In genomic region chr22:30668306-30668655, GRCh38 we compare ENCODE assay signal across 8 cellular contexts. TPM values are rescaled to one million over a fixed set of nuclear protein-coding genes. Genes with fewer than 3 reads are reported as not detected.
DNase-seq lines count a peak whose midpoint lies in the region.

No MANE protein-coding gene starts in this region.

- H2AFZ ChIP-seq in neuronal stem cell (ENCODE audit: low read length) = peak overlapping the region; percentile 100

- no CpG with 5 or more reads among the region's 15 CpGs for WGBS in neuronal stem cell (ENCODE audit: extremely low coverage in 2 of 2, insufficient read length in 2 of 2, insufficient replicate concordance in 1 of 2), 2 donors

- peak overlapping the region; percentile 91 for H3K4me2 ChIP-seq in neuronal stem cell (ENCODE audit: insufficient read depth, low read length, poor library complexity, severe bottlenecking)

- H3K23ac ChIP-seq in neuronal stem cell (ENCODE audit: low read depth, low read length, poor library complexity) = peak overlapping the region; percentile 67

- H3K9ac ChIP-seq in neuronal stem cell (ENCODE audit: low read depth, low read length, poor library complexity) = peak overlapping the region; percentile 86

- no peak overlapping the region for H3K4ac ChIP-seq in neuronal stem cell (ENCODE audit: low read length)

- H3K27me3 ChIP-seq in effector memory CD4-positive, alpha-beta T cell (replicated peaks; ENCODE audit: control insufficient read depth, insufficient read depth, low read length, poor library complexity, severe bottlenecking) = no peaks in the 10 kb centered on the region
- H3K27me3 ChIP-seq in neuronal stem cell (ENCODE audit: control insufficient read depth in 3 of 3, insufficient read depth in 3 of 3, low read depth in 1 of 3, low read length in 3 of 3) = peaks cover 0 to 38% (median 8%) of the 10 kb centered on the region in 3 experiments

- no peaks in the 10 kb centered on the region for H3K9me3 ChIP-seq in effector memory CD4-positive, alpha-beta T cell (ENCODE audit: control insufficient read depth, low read length)
- H3K9me3 ChIP-seq in neuronal stem cell (replicated peaks in 1 of 2; ENCODE audit: control insufficient read depth in 2 of 2, insufficient read depth in 1 of 2, low read depth in 1 of 2, low read length in 2 of 2) = no peaks in the 10 kb centered on the region

- peak; percentile 17 for DNase-seq in Daoy (ENCODE audit: low read depth)
- peak; percentile 23 for DNase-seq in M059J (ENCODE audit: low read depth)
- DNase-seq in effector memory CD4-positive, alpha-beta T cell = no peak
- DNase-seq in neuronal stem cell (ENCODE audit: low spot score) = no peak
- no peak for DNase-seq in SKM-1 (lab: John Stamatoyannopoulos, UW; ENCODE audit: unreplicated experiment)
- no peak for DNase-seq in NCI-H128 (lab: John Stamatoyannopoulos, UW; ENCODE audit: unreplicated experiment)
- no peak for DNase-seq in NCI-H446 treated with DMSO at 0.1 percent for 48 hours (lab: John Stamatoyannopoulos, UW)
- DNase-seq in AG08396 (ENCODE audit: low spot score) = no peak

- H3K4me3 ChIP-seq in effector memory CD4-positive, alpha-beta T cell (ENCODE audit: insufficient read depth, low read depth, low read length, poor library complexity, severe bottlenecking) = peak overlapping the region; percentile 79
- H3K4me3 ChIP-seq in neuronal stem cell (ENCODE audit: low read length in 2 of 2) = peak overlapping the region; percentile 77 to 91

- peaks cover 7% of the 10 kb centered on the region for H3K36me3 ChIP-seq in effector memory CD4-positive, alpha-beta T cell (ENCODE audit: control insufficient read depth, insufficient read depth, low read length)
- H3K36me3 ChIP-seq in neuronal stem cell (replicated peaks in 1 of 2; ENCODE audit: control insufficient read depth in 2 of 2, insufficient read depth in 2 of 2, low read length in 2 of 2) = no peaks in the 10 kb centered on the region

- no peak overlapping the region for H2BK120ac ChIP-seq in neuronal stem cell (ENCODE audit: low read depth, low read length)

- H2BK12ac ChIP-seq in neuronal stem cell (ENCODE audit: low read length) = peak overlapping the region; percentile 63

- no peak overlapping the region for H2BK5ac ChIP-seq in neuronal stem cell (ENCODE audit: low read length)

- H4K8ac ChIP-seq in neuronal stem cell (ENCODE audit: low read depth, low read length) = peak overlapping the region; percentile 93

- H3K18ac ChIP-seq in neuronal stem cell (ENCODE audit: low read length) = peak overlapping the region; percentile 98

- peak overlapping the region; percentile 71 for H2AK5ac ChIP-seq in neuronal stem cell (ENCODE audit: low read depth, low read length)

- H3K4me1 ChIP-seq in effector memory CD4-positive, alpha-beta T cell (ENCODE audit: control insufficient read depth, insufficient read depth, low read length, poor library complexity, severe bottlenecking) = no peaks in the 10 kb centered on the region
- peaks cover 6 to 13% of the 10 kb centered on the region in 2 donors for H3K4me1 ChIP-seq in neuronal stem cell (ENCODE audit: control insufficient read depth in 2 of 2, insufficient read depth in 1 of 2, low read depth in 1 of 2, low read length in 2 of 2)

- H2BK15ac ChIP-seq in neuronal stem cell (ENCODE audit: low read length) = peak overlapping the region; percentile 55

- H3K27ac ChIP-seq in effector memory CD4-positive, alpha-beta T cell (ENCODE audit: insufficient read depth, low read length, poor library complexity, severe bottlenecking) = peak overlapping the region; percentile 23
- no peak overlapping the region for H3K27ac ChIP-seq in neuronal stem cell (replicated peaks; ENCODE audit: low read length)

- H3K14ac ChIP-seq in neuronal stem cell (ENCODE audit: low read length) = peak overlapping the region; percentile 98

- H3K79me1 ChIP-seq in neuronal stem cell (ENCODE audit: low read depth, low read length) = no peaks in the 10 kb centered on the region

- no peak overlapping the region for H4K91ac ChIP-seq in neuronal stem cell (ENCODE audit: low read depth, low read length, poor library complexity)

RNA-seq across cellular contexts. Expression of gene DUSP18, which starts 0.6 kb away (rescaled TPM):
- total RNA-seq in Daoy (2014; rRNA removed; shearing (Covaris generic)) = 4.3 and 7.0 TPM in 2 replicates
- 3.8 and 4.6 TPM in 2 replicates for total RNA-seq in M059J (2014; rRNA removed; shearing (Covaris generic))
- 4.9 TPM for polyA plus RNA-seq in neuronal stem cell (2013, experiment 1 of 2)
- polyA plus RNA-seq in neuronal stem cell (2013, experiment 2 of 2) = 4.9 TPM

RNA-seq across cellular contexts. Expression of gene OSBP2, which starts 26.4 kb away (rescaled TPM):
- 0.60 and 0.97 TPM in 2 replicates for total RNA-seq in Daoy (2014; rRNA removed; shearing (Covaris generic))
- 1.3 and 2.7 TPM in 2 replicates for total RNA-seq in M059J (2014; rRNA removed; shearing (Covaris generic))
- 2.3 TPM for polyA plus RNA-seq in neuronal stem cell (2013, experiment 1 of 2)
- 2.1 TPM for polyA plus RNA-seq in neuronal stem cell (2013, experiment 2 of 2)

RNA-seq across cellular contexts. Expression of gene SLC35E4, which starts 32.7 kb away (rescaled TPM):
- total RNA-seq in Daoy (2014; rRNA removed; shearing (Covaris generic)) = 8.2 and 11.4 TPM in 2 replicates
- 7.6 and 9.0 TPM in 2 replicates for total RNA-seq in M059J (2014; rRNA removed; shearing (Covaris generic))
- 4.1 TPM for polyA plus RNA-seq in neuronal stem cell (2013, experiment 1 of 2)
- polyA plus RNA-seq in neuronal stem cell (2013, experiment 2 of 2) = 4.0 TPM

Comparison
In these comparisons a context has a peak if more than half of its experiments do, and no peak if none do; other contexts are left out.
1. DNase-seq: peak in Daoy (single experiment) and M059J (single experiment); none in effector memory CD4-positive, alpha-beta T cell (0 of 3), neuronal stem cell (single experiment), SKM-1 (single experiment), NCI-H128 (single experiment), NCI-H446 treated with DMSO at 0.1 percent for 48 hours (single experiment) and AG08396 (single experiment).